1 cellular context compared by ENCODE assay signal in genomic region chr6:155325700-155326516, GRCh38.
TF ChIP-seq lines count a peak whose summit lies in the region.

No MANE protein-coding gene starts in this region.

TF ChIP-seq in IMR-90, 13 proteins besides CTCF, POLR2A, EP300 and RAD21:
- TF ChIP-seq ELK1 (IDR thresholded peaks at IDR 0.05; ENCODE audit: borderline replicate concordance, low read depth, low read length) (no peak), MAFK (IDR thresholded peaks at IDR 0.05; ENCODE audit: low read depth, low read length) (no peak), RFX5 (IDR thresholded peaks at IDR 0.05; ENCODE audit: low read depth, low read length) (no peak), FOS (IDR thresholded peaks at IDR 0.05; ENCODE audit: low read depth, low read length) (no peak), RCOR1 (IDR thresholded peaks at IDR 0.05; ENCODE audit: insufficient replicate concordance, low read length) (no peak), MXI1 (IDR thresholded peaks at IDR 0.05; ENCODE audit: borderline replicate concordance, low read depth, low read length) (no peak), MAZ (IDR thresholded peaks at IDR 0.05; ENCODE audit: borderline replicate concordance, low read depth, low read length) (no peak), CHD1 (IDR thresholded peaks at IDR 0.05; ENCODE audit: low read depth, low read length) (no peak), SMC3 (IDR thresholded peaks at IDR 0.05; ENCODE audit: low read depth, low read length) (no peak), BHLHE40 (IDR thresholded peaks at IDR 0.05; ENCODE audit: low read depth, low read length) (no peak), NFE2L2 (IDR thresholded peaks at IDR 0.05; ENCODE audit: low read depth, low read length) (no peak)
- TF ChIP-seq, protein P1, sequence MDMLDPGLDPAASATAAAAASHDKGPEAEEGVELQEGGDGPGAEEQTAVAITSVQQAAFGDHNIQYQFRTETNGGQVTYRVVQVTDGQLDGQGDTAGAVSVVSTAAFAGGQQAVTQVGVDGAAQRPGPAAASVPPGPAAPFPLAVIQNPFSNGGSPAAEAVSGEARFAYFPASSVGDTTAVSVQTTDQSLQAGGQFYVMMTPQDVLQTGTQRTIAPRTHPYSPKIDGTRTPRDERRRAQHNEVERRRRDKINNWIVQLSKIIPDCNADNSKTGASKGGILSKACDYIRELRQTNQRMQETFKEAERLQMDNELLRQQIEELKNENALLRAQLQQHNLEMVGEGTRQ (IDR thresholded peaks at IDR 0.05; ENCODE audit: low read depth, low read length), result no peak
